In genomic region chr5:132099905-132100304, GRCh38 we compare ENCODE assay signal across 20 cellular contexts. TPM values are rescaled to one million over a fixed set of nuclear protein-coding genes. Genes with fewer than 3 reads are reported as not detected.
A peak's percentile ranks its signal among the peaks of the same experiment; 100 is the strongest.
DNase-seq lines count a peak whose midpoint lies in the region; ATAC-seq lines count a peak whose summit lies in the region.
"Had no signal": no experiment of that assay in that cellular context is flagged by ENCODE, and none has a peak within 500 bp of the region (broad histone marks: within the 10 kb centered on the region; RNA-seq: fewer than 3 reads in every experiment).

No MANE protein-coding gene starts in this region.

- H2BK120ac ChIP-seq in neuronal stem cell (ENCODE audit: low read depth, low read length): no peak overlapping the region

- no peak overlapping the region for H3K14ac ChIP-seq in neuronal stem cell (ENCODE audit: low read length)

- H3K4me3 Mint-ChIP-seq in T-helper 17 cell: no peak overlapping the region
- H3K4me3 Mint-ChIP-seq in central memory CD8-positive, alpha-beta T cell: peak overlapping the region; percentile 53

- H3K4me1 ChIP-seq in neuronal stem cell (ENCODE audit: control insufficient read depth in 2 of 2, insufficient read depth in 1 of 2, low read depth in 1 of 2, low read length in 2 of 2): no peaks in the 10 kb centered on the region
- H3K4me1 ChIP-seq: right lobe of liver, uterus had no signal

- no peak overlapping the region for H4K91ac ChIP-seq in neuronal stem cell (ENCODE audit: low read depth, low read length, poor library complexity)

- no peak overlapping the region for H3K4ac ChIP-seq in neuronal stem cell (ENCODE audit: low read length)

- H3K27me3 ChIP-seq in neuronal stem cell (ENCODE audit: control insufficient read depth in 3 of 3, insufficient read depth in 3 of 3, low read depth in 1 of 3, low read length in 3 of 3): no peaks in the 10 kb centered on the region
- H3K27me3 ChIP-seq: right lobe of liver, uterus had no signal

- no peak for ATAC-seq in T-helper 17 cell
- no peak for ATAC-seq in central memory CD8-positive, alpha-beta T cell (replicated peaks; ENCODE audit: extremely low read depth, poor library complexity, severe bottlenecking)
- ATAC-seq: HepG2, right lobe of liver had no signal

- peaks cover 69% of the 10 kb centered on the region for H3K4me1 Mint-ChIP-seq in T-helper 17 cell
- peaks cover 86% of the 10 kb centered on the region for H3K4me1 Mint-ChIP-seq in central memory CD8-positive, alpha-beta T cell

- no peak overlapping the region for H2AFZ ChIP-seq in neuronal stem cell (ENCODE audit: low read length)

- no peak overlapping the region for H3K4me3 ChIP-seq in neuronal stem cell (ENCODE audit: low read length in 2 of 2)
- H3K4me3 ChIP-seq: right lobe of liver, uterus had no signal

- no CpG with 5 or more reads among the region's 3 CpGs for WGBS in neuronal stem cell (ENCODE audit: extremely low coverage in 2 of 2, insufficient read length in 2 of 2, insufficient replicate concordance in 1 of 2), 2 donors

- no peak overlapping the region for H3K4me2 ChIP-seq in neuronal stem cell (ENCODE audit: insufficient read depth, low read length, poor library complexity, severe bottlenecking)

- no peaks in the 10 kb centered on the region for H3K9me3 Mint-ChIP-seq in central memory CD8-positive, alpha-beta T cell

- DNase-seq in stimulated activated CD4-positive, alpha-beta T cell treated with anti-CD3 and anti-CD28 coated beads, Interleukin-4, amount 100 ng/mL, for 24 hours: peak; percentile 4
- no peak for DNase-seq in stimulated activated CD4-positive, alpha-beta T cell treated with anti-CD3 and anti-CD28 coated beads, Interleukin-12 subunit alpha, Interleukin-12 subunit beta, amount 100 ng/mL, for 4 hours
- DNase-seq in T-helper 17 cell: no peak
- DNase-seq in central memory CD8-positive, alpha-beta T cell (ENCODE audit: low spot score in 2 of 2): no peak
- no peak for DNase-seq in NAMALWA (ENCODE audit: low spot score)
- no peak for DNase-seq in NCI-H2029 (lab: John Stamatoyannopoulos, UW)
- no peak for DNase-seq in stimulated activated CD4-positive, alpha-beta T cell treated with anti-CD3 and anti-CD28 coated beads, Interleukin-2, amount 100 ng/mL, for 24 hours
- no peak for DNase-seq in neuronal stem cell (ENCODE audit: low spot score)
- DNase-seq: Calu3; effector CD4-positive, alpha-beta T cell; H7; NCI-H524 treated with DMSO at 0.1 percent for 48 hours; right lobe of liver; SHP77 treated with DMSO at 0.1 percent for 48 hours; substantia nigra; uterus had no signal

- no peak overlapping the region for H2BK15ac ChIP-seq in neuronal stem cell (ENCODE audit: low read length)

- H3K36me3 ChIP-seq in neuronal stem cell (replicated peaks in 1 of 2; ENCODE audit: control insufficient read depth in 2 of 2, insufficient read depth in 2 of 2, low read length in 2 of 2): no peaks in the 10 kb centered on the region
- H3K36me3 ChIP-seq: right lobe of liver, uterus had no signal

- no peak overlapping the region for H2BK12ac ChIP-seq in neuronal stem cell (ENCODE audit: low read length)

- H2BK5ac ChIP-seq in neuronal stem cell (ENCODE audit: low read length): no peak overlapping the region

- peak overlapping the region; percentile 97 for H3K27ac Mint-ChIP-seq in T-helper 17 cell
- H3K27ac Mint-ChIP-seq in central memory CD8-positive, alpha-beta T cell (ENCODE audit: low read depth): peak overlapping the region; percentile 88

- H3K27ac ChIP-seq in neuronal stem cell (replicated peaks; ENCODE audit: low read length): no peak overlapping the region
- H3K27ac ChIP-seq: right lobe of liver, uterus had no signal

- no peaks in the 10 kb centered on the region for H3K79me1 ChIP-seq in neuronal stem cell (ENCODE audit: low read depth, low read length)

- no peak overlapping the region for H3K23ac ChIP-seq in neuronal stem cell (ENCODE audit: low read depth, low read length, poor library complexity)

- H3K9ac ChIP-seq in neuronal stem cell (ENCODE audit: low read depth, low read length, poor library complexity): no peak overlapping the region

- H2AK5ac ChIP-seq in neuronal stem cell (ENCODE audit: low read depth, low read length): no peak overlapping the region

- H3K18ac ChIP-seq in neuronal stem cell (ENCODE audit: low read length): no peak overlapping the region

- no peak overlapping the region for H4K8ac ChIP-seq in neuronal stem cell (ENCODE audit: low read depth, low read length)

- H3K9me3 ChIP-seq in T-helper 17 cell (ENCODE audit: control insufficient read depth, low read length, poor library complexity, severe bottlenecking) (no peaks in the 10 kb centered on the region), neuronal stem cell (replicated peaks in 1 of 2; ENCODE audit: control insufficient read depth in 2 of 2, insufficient read depth in 1 of 2, low read depth in 1 of 2, low read length in 2 of 2) (no peaks in the 10 kb centered on the region)
- H3K9me3 ChIP-seq: right lobe of liver, uterus had no signal

- H3K27me3 Mint-ChIP-seq in T-helper 17 cell: no peaks in the 10 kb centered on the region
- H3K27me3 Mint-ChIP-seq in central memory CD8-positive, alpha-beta T cell: no peaks in the 10 kb centered on the region

- no peaks in the 10 kb centered on the region for H3K36me3 Mint-ChIP-seq in T-helper 17 cell (ENCODE audit: low read depth)
- peaks cover 2% of the 10 kb centered on the region for H3K36me3 Mint-ChIP-seq in central memory CD8-positive, alpha-beta T cell (ENCODE audit: insufficient read depth)

RNA-seq across cellular contexts. Expression of gene CSF2, which starts 26.3 kb away (rescaled TPM):
- total RNA-seq in T-helper 17 cell: not detected
- not detected for polyA plus RNA-seq in neuronal stem cell (2013, experiment 1 of 2)
- not detected for polyA plus RNA-seq in neuronal stem cell (2013, experiment 2 of 2)
- total RNA-seq: H7, HepG2, lower leg skin, osteocyte, right lobe of liver, uterus had no signal
- polyA plus RNA-seq: HepG2 had no signal

RNA-seq across cellular contexts. Expression of gene IL3, which starts 39.5 kb away (rescaled TPM):
- not detected for total RNA-seq in T-helper 17 cell
- not detected for polyA plus RNA-seq in neuronal stem cell (2013, experiment 1 of 2)
- not detected for polyA plus RNA-seq in neuronal stem cell (2013, experiment 2 of 2)
- total RNA-seq: Calu3, fibroblast of lung, H7, HepG2, lower leg skin, osteocyte, right lobe of liver, uterus had no signal
- polyA plus RNA-seq: fibroblast of lung, HepG2 had no signal
